Comparison of ENCODE assay signal across 16 cellular contexts in the genomic region with DNA sequence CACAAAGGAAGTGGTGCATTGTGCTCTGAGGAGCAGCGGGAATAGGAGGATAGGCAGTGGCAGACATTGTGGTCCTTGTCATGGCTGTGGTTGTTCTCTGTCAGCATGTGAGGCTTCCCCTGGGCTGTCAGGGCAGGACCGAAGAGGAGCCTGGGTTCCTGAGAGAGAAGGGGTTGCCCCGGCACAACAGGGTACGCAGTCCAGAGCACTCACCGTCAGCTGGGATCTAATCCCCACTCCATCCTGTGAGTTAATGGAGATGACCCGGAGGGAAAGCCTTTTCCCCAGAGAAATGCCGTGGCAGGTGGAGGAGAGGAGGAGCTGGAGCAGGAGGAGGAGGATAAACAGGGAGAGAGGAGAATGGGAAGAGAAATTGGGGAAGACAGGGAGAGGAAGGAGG.
"Had no signal": no experiment of that assay in that cellular context is flagged by ENCODE, and none has a peak within 500 bp of the region (broad histone marks: within the 10 kb centered on the region; RNA-seq: fewer than 3 reads in every experiment).

No MANE protein-coding gene starts in this region.

- H3K9me3 ChIP-seq: heart left ventricle, pancreas, testis, upper lobe of right lung had no signal

- H3K4me1 ChIP-seq: pancreas, testis, upper lobe of right lung had no signal

- H3K9me3 Mint-ChIP-seq: stimulated activated memory B cell treated with anti-CD40 and anti-IgM and Interleukin-4, amounts not matched to agents 10 μg/mL and 1 μg/mL and 100 μg/mL, for 72 hours had no signal

- H3K36me3 Mint-ChIP-seq: activated CD8-positive, alpha-beta memory T cell treated with anti-CD3 and anti-CD28 coated beads, Interleukin-2, amount 10 ng/mL, durations not matched to agents 7 days and 5 days; activated naive CD8-positive, alpha-beta T cell; stimulated activated memory B cell treated with anti-CD40 and anti-IgM and Interleukin-4, amounts not matched to agents 10 μg/mL and 1 μg/mL and 100 μg/mL, for 72 hours; WTC11 had no signal

- H3K27ac ChIP-seq: cardiac muscle cell, heart left ventricle, pancreas, testis, upper lobe of right lung had no signal

- H3K4me3 Mint-ChIP-seq: activated CD4-positive, alpha-beta T cell treated with anti-CD3 and anti-CD28 coated beads for 36 hours; activated CD8-positive, alpha-beta memory T cell treated with anti-CD3 and anti-CD28 coated beads, Interleukin-2, amount 10 ng/mL, durations not matched to agents 7 days and 5 days; activated naive CD8-positive, alpha-beta T cell; naive thymus-derived CD4-positive, alpha-beta T cell; stimulated activated memory B cell treated with anti-CD40 and anti-IgM and Interleukin-4, amounts not matched to agents 10 μg/mL and 1 μg/mL and 100 μg/mL, for 72 hours; WTC11 had no signal

- ATAC-seq: activated CD4-positive, alpha-beta T cell treated with anti-CD3 and anti-CD28 coated beads for 36 hours; activated CD8-positive, alpha-beta memory T cell treated with anti-CD3 and anti-CD28 coated beads, Interleukin-2, amount 10 ng/mL, durations not matched to agents 7 days and 5 days; heart left ventricle; naive thymus-derived CD4-positive, alpha-beta T cell; sciatic nerve; upper lobe of right lung had no signal

- H3K27me3 ChIP-seq: cardiac muscle cell, pancreas, testis, upper lobe of right lung had no signal

- H3K36me3 ChIP-seq: cardiac muscle cell, heart left ventricle, pancreas, upper lobe of right lung had no signal

- DNase-seq: activated CD4-positive, alpha-beta T cell treated with anti-CD3 and anti-CD28 coated beads for 36 hours; activated CD4-positive, alpha-beta T cell treated with anti-CD3 and anti-CD28 coated beads, Interleukin-2, amount 50 U/mL, for 48 hours; activated CD8-positive, alpha-beta memory T cell treated with anti-CD3 and anti-CD28 coated beads, Interleukin-2, amount 10 ng/mL, durations not matched to agents 7 days and 5 days; heart left ventricle; mesenchymal stem cell; naive thymus-derived CD4-positive, alpha-beta T cell; pancreas; stimulated activated CD4-positive, alpha-beta T cell treated with anti-CD3 and anti-CD28 coated beads, Interleukin-4, amount 100 ng/mL, for 24 hours; T-helper 2 cell; testis; upper lobe of right lung had no signal

- H3K4me3 ChIP-seq: cardiac muscle cell, heart left ventricle, pancreas, testis, upper lobe of right lung had no signal

- H3K27ac Mint-ChIP-seq: activated CD4-positive, alpha-beta T cell treated with anti-CD3 and anti-CD28 coated beads for 36 hours; activated CD8-positive, alpha-beta memory T cell treated with anti-CD3 and anti-CD28 coated beads, Interleukin-2, amount 10 ng/mL, durations not matched to agents 7 days and 5 days; activated naive CD8-positive, alpha-beta T cell; naive thymus-derived CD4-positive, alpha-beta T cell; stimulated activated memory B cell treated with anti-CD40 and anti-IgM and Interleukin-4, amounts not matched to agents 10 μg/mL and 1 μg/mL and 100 μg/mL, for 72 hours; WTC11 had no signal

- H3K4me1 Mint-ChIP-seq: activated CD4-positive, alpha-beta T cell treated with anti-CD3 and anti-CD28 coated beads for 36 hours; activated CD8-positive, alpha-beta memory T cell treated with anti-CD3 and anti-CD28 coated beads, Interleukin-2, amount 10 ng/mL, durations not matched to agents 7 days and 5 days; naive thymus-derived CD4-positive, alpha-beta T cell; stimulated activated memory B cell treated with anti-CD40 and anti-IgM and Interleukin-4, amounts not matched to agents 10 μg/mL and 1 μg/mL and 100 μg/mL, for 72 hours had no signal
